In genomic region chr1:111179968-111180533, GRCh38 we compare ENCODE assay signal across 17 cellular contexts. TPM values are rescaled to one million over a fixed set of nuclear protein-coding genes. Genes with fewer than 3 reads are reported as not detected.
DNase-seq lines count a peak whose midpoint lies in the region; ATAC-seq, FAIRE-seq and TF ChIP-seq lines count a peak whose summit lies in the region.
"Had no signal": no experiment of that assay in that cellular context is flagged by ENCODE, and none has a peak within 500 bp of the region (broad histone marks: within the 10 kb centered on the region; RNA-seq: fewer than 3 reads in every experiment).

No MANE protein-coding gene starts in this region.

- peaks cover 4% of the 10 kb centered on the region for H3K4me1 ChIP-seq in CD8-positive, alpha-beta memory T cell (ENCODE audit: insufficient read depth, low read length)

- peaks cover 0 to 72% (median 18%) of the 10 kb centered on the region in 3 donors for H3K36me3 Mint-ChIP-seq in CD8-positive, alpha-beta memory T cell
- peaks cover 85% of the 10 kb centered on the region for H3K36me3 Mint-ChIP-seq in activated B cell treated with CpG ODN at 0.5 μM for 24 hours (ENCODE audit: low read depth)
- H3K36me3 Mint-ChIP-seq in naive thymus-derived CD8-positive, alpha-beta T cell, result peaks cover 6 to 79% (median 7%) of the 10 kb centered on the region in 3 donors

- intact Hi-C loops in activated B cell treated with CpG ODN at 0.5 μM for 24 hours (cut with micrococcal nuclease), result loop anchor here (2.0 to 5.0 kb wide), 3 partner anchors 13 to 148 kb away; partner anchors contain the start of genes CEPT1 and DRAM2

- H3K4me3 ChIP-seq in CD8-positive, alpha-beta memory T cell (ENCODE audit: low read length), result no peak overlapping the region
- H3K4me3 ChIP-seq: suprapubic skin had no signal

- no peak overlapping the region for H3K27ac ChIP-seq in CD8-positive, alpha-beta memory T cell (ENCODE audit: low read depth, low read length)
- H3K27ac ChIP-seq: suprapubic skin had no signal

- no peak for DNase-seq in CD8-positive, alpha-beta memory T cell
- DNase-seq in GM19239 (ENCODE audit: insufficient read length, low spot score) (no peak), activated B cell treated with CpG ODN at 0.5 μM for 24 hours (no peak), midbrain (lab: John Stamatoyannopoulos, UW) (no peak), occipital lobe (lab: John Stamatoyannopoulos, UW) (no peak)
- no peak for DNase-seq in naive thymus-derived CD8-positive, alpha-beta T cell
- DNase-seq: AML-193; anterior cingulate cortex; head of caudate nucleus; NCI-H2081; NK-92 treated with Interleukin-12 subunit alpha and Interleukin-12 subunit beta, amount 100 ng/mL, for 24 hours; stimulated activated CD4-positive, alpha-beta T cell treated with anti-CD3 and anti-CD28 coated beads, Interleukin-2, amount 100 ng/mL, for 48 hours had no signal

- no peak overlapping the region for H3K4me3 Mint-ChIP-seq in CD8-positive, alpha-beta memory T cell
- H3K4me3 Mint-ChIP-seq in activated B cell treated with CpG ODN at 0.5 μM for 24 hours, result no peak overlapping the region
- H3K4me3 Mint-ChIP-seq in naive thymus-derived CD8-positive, alpha-beta T cell, result no peak overlapping the region
- H3K4me3 Mint-ChIP-seq: activated T-helper 1 cell treated with anti-CD3 and anti-CD28 coated beads, Interleukin-12 subunit alpha, Interleukin-12 subunit beta, Interleukin-2, Interleukin-4 antibody, amounts not matched to agents 30 ng/mL and 10 ng/mL and 1 ng/mL, durations not matched to agents 14 hours and 24 hours and 36 hours; nephron had no signal

- FAIRE-seq in GM19239 (lab: Jason Lieb, UNC), result peak; percentile 57
- FAIRE-seq: D721Med had no signal

- no peaks in the 10 kb centered on the region for H3K9me3 ChIP-seq in CD8-positive, alpha-beta memory T cell (ENCODE audit: low read length)
- H3K9me3 ChIP-seq: suprapubic skin had no signal

- H3K4me1 Mint-ChIP-seq in CD8-positive, alpha-beta memory T cell, result peaks cover 44 to 80% (median 71%) of the 10 kb centered on the region in 3 donors
- peaks cover 61% of the 10 kb centered on the region for H3K4me1 Mint-ChIP-seq in activated B cell treated with CpG ODN at 0.5 μM for 24 hours
- H3K4me1 Mint-ChIP-seq in naive thymus-derived CD8-positive, alpha-beta T cell, result peaks cover 23 to 65% (median 59%) of the 10 kb centered on the region in 4 donors
- H3K4me1 Mint-ChIP-seq: nephron had no signal

- ATAC-seq in activated B cell treated with CpG ODN at 0.5 μM for 24 hours (ENCODE audit: low read depth) (no peak), GM18511 (IDR thresholded peaks at IDR 0.05; ENCODE audit: unreplicated experiment) (no peak)
- no peak for ATAC-seq in naive thymus-derived CD8-positive, alpha-beta T cell

- no peaks in the 10 kb centered on the region for H3K27me3 ChIP-seq in CD8-positive, alpha-beta memory T cell (ENCODE audit: insufficient read depth, low read length, poor library complexity, severe bottlenecking)
- H3K27me3 ChIP-seq: suprapubic skin had no signal

- TF ChIP-seq CTCF in activated B cell treated with CpG ODN at 0.5 μM for 24 hours (IDR thresholded peaks at IDR 0.05), result no peak

- no peaks in the 10 kb centered on the region for H3K27me3 Mint-ChIP-seq in CD8-positive, alpha-beta memory T cell
- H3K27me3 Mint-ChIP-seq in activated B cell treated with CpG ODN at 0.5 μM for 24 hours, result no peaks in the 10 kb centered on the region
- H3K27me3 Mint-ChIP-seq in naive thymus-derived CD8-positive, alpha-beta T cell, result no peaks in the 10 kb centered on the region

- H3K36me3 ChIP-seq in CD8-positive, alpha-beta memory T cell (ENCODE audit: insufficient read depth, low read length), result peaks cover 7% of the 10 kb centered on the region

- peak overlapping the region; percentile 39 to 90 (median 80) for H3K27ac Mint-ChIP-seq in CD8-positive, alpha-beta memory T cell
- H3K27ac Mint-ChIP-seq in activated B cell treated with CpG ODN at 0.5 μM for 24 hours, result peak overlapping the region; percentile 64
- peak overlapping the region; percentile 71 to 97 (median 83) for H3K27ac Mint-ChIP-seq in naive thymus-derived CD8-positive, alpha-beta T cell
- H3K27ac Mint-ChIP-seq: activated T-helper 1 cell treated with anti-CD3 and anti-CD28 coated beads, Interleukin-12 subunit alpha, Interleukin-12 subunit beta, Interleukin-2, Interleukin-4 antibody, amounts not matched to agents 30 ng/mL and 10 ng/mL and 1 ng/mL, durations not matched to agents 14 hours and 24 hours and 36 hours; nephron had no signal

- POLR2A ChIA-PET in CD8-positive, alpha-beta memory T cell (lab: Charles Lee), result interaction anchor here (0.7 kb wide), 1 partner anchor 9 kb away, joined by 4 read pairs; no protein-coding TSS in a partner anchor
- POLR2A ChIA-PET in activated B cell treated with CpG ODN at 0.5 μM for 24 hours (lab: Charles Lee), result no interaction called here
- POLR2A ChIA-PET in naive thymus-derived CD8-positive, alpha-beta T cell (lab: Charles Lee), result interaction anchor here (0.6 to 16.0 kb wide), 2 partner anchors 18 to 270 kb away, joined by 3 to 221 read pairs; partner anchors contain the start of gene DENND2D

- CTCF ChIA-PET in CD8-positive, alpha-beta memory T cell (lab: Charles Lee), result interaction anchor here (1.6 kb wide), 1 partner anchor 18 kb away, joined by 5 read pairs; no protein-coding TSS in a partner anchor
- CTCF ChIA-PET in activated B cell treated with CpG ODN at 0.5 μM for 24 hours (lab: Charles Lee), result no interaction called here

- no peaks in the 10 kb centered on the region for H3K9me3 Mint-ChIP-seq in CD8-positive, alpha-beta memory T cell
- H3K9me3 Mint-ChIP-seq in activated B cell treated with CpG ODN at 0.5 μM for 24 hours, result no peaks in the 10 kb centered on the region
- no peaks in the 10 kb centered on the region for H3K9me3 Mint-ChIP-seq in naive thymus-derived CD8-positive, alpha-beta T cell
- H3K9me3 Mint-ChIP-seq: activated T-helper 1 cell treated with anti-CD3 and anti-CD28 coated beads, Interleukin-12 subunit alpha, Interleukin-12 subunit beta, Interleukin-2, Interleukin-4 antibody, amounts not matched to agents 30 ng/mL and 10 ng/mL and 1 ng/mL, durations not matched to agents 14 hours and 24 hours and 36 hours; nephron had no signal

RNA-seq across cellular contexts. Expression of gene DENND2D, which starts 20.4 kb away (rescaled TPM):
- total RNA-seq in CD8-positive, alpha-beta memory T cell, result 100 to 1,000 TPM; 185 to 196 TPM
- polyA plus RNA-seq in CD8-positive, alpha-beta memory T cell, result 258 TPM
- total RNA-seq in activated B cell treated with CpG ODN at 0.5 μM for 24 hours (48.9 and 58.6 TPM in 2 replicates), occipital lobe (0.94 TPM)
- total RNA-seq in naive thymus-derived CD8-positive, alpha-beta T cell, result 100 to 1,000 TPM; 274 to 289 TPM
- polyA plus RNA-seq in naive thymus-derived CD8-positive, alpha-beta T cell, result 100 to 1,000 TPM; 161 to 395 (median 225) TPM

RNA-seq across cellular contexts. Expression of gene CEPT1, which starts 40.0 kb away (rescaled TPM):
- total RNA-seq in CD8-positive, alpha-beta memory T cell, result 10 to 100 TPM; 38.9 to 41.3 TPM
- 23.4 TPM for polyA plus RNA-seq in CD8-positive, alpha-beta memory T cell
- total RNA-seq in activated B cell treated with CpG ODN at 0.5 μM for 24 hours, result 74.4 and 87.0 TPM in 2 replicates
- 10 to 100 TPM; 55.9 to 59.9 TPM for total RNA-seq in naive thymus-derived CD8-positive, alpha-beta T cell
- 10 to 100 TPM; 18.0 to 28.6 (median 27.2) TPM for polyA plus RNA-seq in naive thymus-derived CD8-positive, alpha-beta T cell
- 51.0 TPM for total RNA-seq in occipital lobe

RNA-seq across cellular contexts. Expression of gene DRAM2, which starts 40.2 kb away (rescaled TPM):
- 10 to 100 TPM; 25.0 to 27.8 TPM for total RNA-seq in CD8-positive, alpha-beta memory T cell
- polyA plus RNA-seq in CD8-positive, alpha-beta memory T cell, result 69.3 TPM
- 61.8 and 77.6 TPM in 2 replicates for total RNA-seq in activated B cell treated with CpG ODN at 0.5 μM for 24 hours
- total RNA-seq in naive thymus-derived CD8-positive, alpha-beta T cell, result 10 to 100 TPM; 50.5 to 51.3 TPM
- 10 to 100 TPM; 84.3 to 95.3 (median 91.2) TPM for polyA plus RNA-seq in naive thymus-derived CD8-positive, alpha-beta T cell
- total RNA-seq in occipital lobe, result 59.6 TPM

RNA-seq across cellular contexts. Expression of gene CHI3L2, which starts 47.5 kb away (rescaled TPM):
- 1 to 10 TPM; 1.6 to 1.9 TPM for total RNA-seq in CD8-positive, alpha-beta memory T cell
- polyA plus RNA-seq in CD8-positive, alpha-beta memory T cell, result 20.8 TPM
- 19.6 and 23.6 TPM in 2 replicates for total RNA-seq in activated B cell treated with CpG ODN at 0.5 μM for 24 hours
- 1 to 10 TPM; 5.7 to 6.5 TPM for total RNA-seq in naive thymus-derived CD8-positive, alpha-beta T cell
- polyA plus RNA-seq in naive thymus-derived CD8-positive, alpha-beta T cell, result 10 to 100 TPM; 45.4 to 69.0 (median 48.6) TPM
- total RNA-seq in occipital lobe, result 0.47 TPM

Comparison
In these comparisons a context has a peak if more than half of its experiments do, and no peak if none do; other contexts are left out.
1. RNA of gene DENND2D, which starts 20.4 kb away (total RNA-seq): 274 to 289 TPM in naive thymus-derived CD8-positive, alpha-beta T cell, 185 to 196 TPM in CD8-positive, alpha-beta memory T cell and 48.9 to 58.6 TPM in activated B cell treated with CpG ODN at 0.5 μM for 24 hours; 0.94 TPM in occipital lobe (single experiment); every median in the first group is over 10 times any median in the second.
2. Peak in every context shown above with its lines, with median percentiles within 50 percentile points of each other: H3K27ac Mint-ChIP-seq.